In genomic region chr12:100823988-100824387, GRCh38 we compare ENCODE assay signal across 1 cellular context.
TF ChIP-seq lines count a peak whose summit lies in the region.

No MANE protein-coding gene starts in this region.

TF ChIP-seq in HepG2, 621 proteins besides CTCF, POLR2A, EP300 and RAD21 (continued from another document):
- TF ChIP-seq ZNF407 (CRISPR knock-in tag; IDR thresholded peaks at IDR 0.05; ENCODE audit: not compliant biosample characterization) (no peak), ZNF629 (CRISPR knock-in tag; conservative IDR thresholded peaks at IDR 0.05) (no peak), ARID5B (CRISPR knock-in tag; IDR thresholded peaks at IDR 0.05) (no peak), ZNF724P (CRISPR knock-in tag; IDR thresholded peaks at IDR 0.05; ENCODE audit: borderline replicate concordance) (no peak)
- TF ChIP-seq, protein P1, sequence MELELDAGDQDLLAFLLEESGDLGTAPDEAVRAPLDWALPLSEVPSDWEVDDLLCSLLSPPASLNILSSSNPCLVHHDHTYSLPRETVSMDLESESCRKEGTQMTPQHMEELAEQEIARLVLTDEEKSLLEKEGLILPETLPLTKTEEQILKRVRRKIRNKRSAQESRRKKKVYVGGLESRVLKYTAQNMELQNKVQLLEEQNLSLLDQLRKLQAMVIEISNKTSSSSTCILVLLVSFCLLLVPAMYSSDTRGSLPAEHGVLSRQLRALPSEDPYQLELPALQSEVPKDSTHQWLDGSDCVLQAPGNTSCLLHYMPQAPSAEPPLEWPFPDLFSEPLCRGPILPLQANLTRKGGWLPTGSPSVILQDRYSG (CRISPR knock-in tag; IDR thresholded peaks at IDR 0.05): no peak
